ENCODE assay signal across 8 cellular contexts in the genomic region with DNA sequence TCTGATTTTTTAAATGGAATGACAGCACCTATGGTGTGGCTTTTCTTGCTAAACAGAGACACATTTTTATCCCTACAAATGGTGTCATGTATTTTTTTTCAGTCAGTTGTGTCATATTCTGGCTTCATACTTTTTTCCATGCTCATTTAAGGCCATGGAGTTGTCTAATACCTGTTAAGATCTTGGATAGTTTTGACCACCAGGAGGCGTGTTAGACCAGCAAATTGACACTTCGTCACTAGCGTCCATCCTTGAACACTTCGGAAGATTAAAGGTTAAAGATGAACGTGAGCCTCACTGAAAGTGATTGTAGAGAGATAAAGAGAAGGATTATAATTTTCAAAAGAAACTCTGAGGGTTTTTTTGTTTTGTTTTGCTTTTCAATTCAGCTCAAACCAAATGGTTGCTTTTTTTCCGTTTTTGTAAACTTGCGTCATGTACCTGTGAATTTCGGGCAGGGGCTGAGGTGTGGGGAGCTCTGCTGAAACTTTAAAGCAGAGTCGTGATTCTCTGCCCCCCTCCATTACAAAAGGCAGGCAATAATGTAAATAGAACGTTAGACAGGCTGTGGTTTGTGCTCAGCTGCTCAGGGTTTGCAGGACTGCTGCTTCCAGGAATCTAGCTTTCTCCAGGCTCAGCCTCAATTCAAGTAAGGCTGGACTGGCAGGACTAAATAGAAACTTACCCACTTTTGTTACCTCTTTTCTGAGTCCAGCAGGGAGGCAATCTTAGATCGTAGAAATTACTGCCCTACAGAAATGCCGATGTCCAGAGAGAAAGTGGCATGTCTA.
A peak's percentile ranks its signal among the peaks of the same experiment; 100 is the strongest.
DNase-seq lines count a peak whose midpoint lies in the region; ATAC-seq and TF ChIP-seq lines count a peak whose summit lies in the region.

No MANE protein-coding gene starts in this region.

- peak; percentile 74 for TF ChIP-seq CTCF in GM10248 (IDR thresholded peaks at IDR 0.05; ENCODE audit: control extremely low read depth, extremely low read depth, low read depth, missing control alignments)
- TF ChIP-seq CTCF in PC-3 (conservative IDR thresholded peaks at IDR 0.05; ENCODE audit: low read depth, low read length): peak; percentile 97
- peak; percentile 75 for TF ChIP-seq CTCF in liver (IDR thresholded peaks at IDR 0.05; ENCODE audit: low read depth, low read length, missing input control)
- TF ChIP-seq CTCF in transverse colon (IDR thresholded peaks at IDR 0.05): peak; percentile 72 to 89 (median 75)

- H3K27ac ChIP-seq in PC-3 (ENCODE audit: low read length): no peak overlapping the region
- H3K27ac ChIP-seq in liver (ENCODE audit: low read depth in 1 of 2, low read length in 2 of 2): no peak overlapping the region
- no peak overlapping the region for H3K27ac ChIP-seq in transverse colon

- H3K9me3 ChIP-seq in PC-3 (ENCODE audit: low read length) (no peaks in the 10 kb centered on the region), liver (ENCODE audit: control insufficient read depth in 4 of 4, low read length in 3 of 4) (no peaks in the 10 kb centered on the region), transverse colon (no peaks in the 10 kb centered on the region)

- TF ChIP-seq EP300 in transverse colon (IDR thresholded peaks at IDR 0.05; ENCODE audit: low read depth): no peak

- no peak overlapping the region for H3K4me3 ChIP-seq in PC-3 (ENCODE audit: low read length)
- no peak overlapping the region for H3K4me3 ChIP-seq in liver (ENCODE audit: low read depth in 1 of 3, low read length in 3 of 3)
- no peak overlapping the region for H3K4me3 ChIP-seq in transverse colon

- H3K27me3 ChIP-seq in PC-3 (ENCODE audit: low read length) (no peaks in the 10 kb centered on the region), liver (ENCODE audit: control insufficient read depth in 4 of 4, insufficient read depth in 4 of 4, low read length in 3 of 4) (no peaks in the 10 kb centered on the region), transverse colon (peaks cover 3% of the 10 kb centered on the region)

- H2AFZ ChIP-seq in PC-3 (ENCODE audit: low read length): no peak overlapping the region

- TF ChIP-seq POLR2A in transverse colon (IDR thresholded peaks at IDR 0.05): no peak

- in situ Hi-C loops in transverse colon (cut with MboI; ENCODE audit: low pct_ligation_motif_present in 1 of 4, low pct_unique_long_range_greater_than_20kb in 1 of 4, low sequenced_read_pairs in 3 of 4): loop anchor here (5.0 to 25.0 kb wide), 5 partner anchors 246 to 348 kb away; partner anchors contain the start of gene FOXA2 (in 3 of the 4)

- WGBS in liver: 33% methylated on average over 12 of the region's 12 CpGs
- WGBS in transverse colon (ENCODE audit: low coverage in 1 of 2), 2 donors: 20 to 32% methylated on average over 9 to 12 of the region's 12 CpGs

- no peak overlapping the region for H3K9ac ChIP-seq in PC-3 (ENCODE audit: low read length)
- H3K9ac ChIP-seq in liver (ENCODE audit: low read depth in 1 of 2, low read length in 2 of 2): no peak overlapping the region

- H3K36me3 ChIP-seq in PC-3 (ENCODE audit: low read depth, low read length): no peaks in the 10 kb centered on the region
- H3K36me3 ChIP-seq in liver (ENCODE audit: control insufficient read depth in 4 of 4, insufficient read depth in 3 of 4, low read depth in 1 of 4, low read length in 3 of 4): no peaks in the 10 kb centered on the region
- no peaks in the 10 kb centered on the region for H3K36me3 ChIP-seq in transverse colon

- peak; percentile 49 for DNase-seq in AG08395 (ENCODE audit: low spot score)
- DNase-seq in GM10248 (ENCODE audit: extremely low spot score): peak; percentile 37
- DNase-seq in M059J (ENCODE audit: low read depth): peak; percentile 76
- peak; percentile 95 for DNase-seq in PC-3
- DNase-seq in cerebellum (ENCODE audit: low spot score): peak; percentile 26
- peak; percentile 45 for DNase-seq in transverse colon

- TF ChIP-seq RAD21 in liver (IDR thresholded peaks at IDR 0.05): peak; percentile 95 to 98

- H4K20me1 ChIP-seq in PC-3 (ENCODE audit: low read length): no peaks in the 10 kb centered on the region

- H3F3A ChIP-seq in PC-3 (ENCODE audit: low read length, unreplicated experiment): no peaks in the 10 kb centered on the region

- H3K9me2 ChIP-seq in PC-3 (replicated peaks; ENCODE audit: low read length): no peaks in the 10 kb centered on the region

- H3K4me1 ChIP-seq in PC-3 (ENCODE audit: insufficient read depth, low read length) (peaks cover 30% of the 10 kb centered on the region), liver (ENCODE audit: control insufficient read depth in 4 of 4, insufficient read depth in 4 of 4, low read length in 3 of 4) (peaks cover 0 to 4% (median 1%) of the 10 kb centered on the region in 4 donors), transverse colon (peaks cover 0 to 7% (median 0%) of the 10 kb centered on the region in 4 donors)

- CTCF ChIA-PET in GM10248 (lab: Yijun Ruan, JAX) (interaction anchor here (0.7 to 7.0 kb wide), 21 partner anchors 12 to 1000 kb away, joined by 3 to 77 read pairs (median 4); no protein-coding TSS in a partner anchor), PC-3 (lab: Charles Lee) (interaction anchor here (0.6 to 2.2 kb wide), 3 partner anchors 114 to 247 kb away, joined by 3 to 12 read pairs (median 7); no protein-coding TSS in a partner anchor)

- intact Hi-C loops in PC-3 (cut with micrococcal nuclease): loop anchor here (1.0 kb wide), 2 partner anchors 247 to 345 kb away; no protein-coding TSS in a partner anchor
- intact Hi-C loops in transverse colon (cut with DNase I; ENCODE audit: low total_unique reads): loop anchor here (5.0 kb wide), 1 partner anchor 343 kb away; no protein-coding TSS in a partner anchor

- ATAC-seq in PC-3 (peak; percentile 56), GM21390 (IDR thresholded peaks at IDR 0.05; ENCODE audit: unreplicated experiment) (no peak)

- POLR2A ChIA-PET in GM10248 (lab: Yijun Ruan, JAX) (no interaction called here), PC-3 (lab: Charles Lee; ENCODE audit: unreplicated experiment) (interaction anchor here (0.6 kb wide), 1 partner anchor 305 kb away, joined by 7 read pairs; no protein-coding TSS in a partner anchor)

- H3K4me2 ChIP-seq in PC-3 (ENCODE audit: low read length): peak overlapping the region; percentile 14; the same call in 1 of the 2 replicates

- no peaks in the 10 kb centered on the region for H3K79me2 ChIP-seq in PC-3 (ENCODE audit: low read length)

- BruUV-seq in PC-3 (replicated peaks; lab: Mats Ljungman, UMichigan): no TSS peak

TF ChIP-seq in liver, 16 proteins besides CTCF, POLR2A, EP300 and RAD21:
- no peak for TF ChIP-seq NR2F2 (IDR thresholded peaks at IDR 0.05)
- no peak for TF ChIP-seq SP1 (IDR thresholded peaks at IDR 0.05)
- no peak for TF ChIP-seq JUND (IDR thresholded peaks at IDR 0.05)
- TF ChIP-seq HNF4G (IDR thresholded peaks at IDR 0.05): no peak
- TF ChIP-seq HNF4A (conservative IDR thresholded peaks at IDR 0.05): peak in 1 of 2 donors; percentile 9
- no peak for TF ChIP-seq TAF1 (conservative IDR thresholded peaks at IDR 0.05)
- TF ChIP-seq, protein P1, sequence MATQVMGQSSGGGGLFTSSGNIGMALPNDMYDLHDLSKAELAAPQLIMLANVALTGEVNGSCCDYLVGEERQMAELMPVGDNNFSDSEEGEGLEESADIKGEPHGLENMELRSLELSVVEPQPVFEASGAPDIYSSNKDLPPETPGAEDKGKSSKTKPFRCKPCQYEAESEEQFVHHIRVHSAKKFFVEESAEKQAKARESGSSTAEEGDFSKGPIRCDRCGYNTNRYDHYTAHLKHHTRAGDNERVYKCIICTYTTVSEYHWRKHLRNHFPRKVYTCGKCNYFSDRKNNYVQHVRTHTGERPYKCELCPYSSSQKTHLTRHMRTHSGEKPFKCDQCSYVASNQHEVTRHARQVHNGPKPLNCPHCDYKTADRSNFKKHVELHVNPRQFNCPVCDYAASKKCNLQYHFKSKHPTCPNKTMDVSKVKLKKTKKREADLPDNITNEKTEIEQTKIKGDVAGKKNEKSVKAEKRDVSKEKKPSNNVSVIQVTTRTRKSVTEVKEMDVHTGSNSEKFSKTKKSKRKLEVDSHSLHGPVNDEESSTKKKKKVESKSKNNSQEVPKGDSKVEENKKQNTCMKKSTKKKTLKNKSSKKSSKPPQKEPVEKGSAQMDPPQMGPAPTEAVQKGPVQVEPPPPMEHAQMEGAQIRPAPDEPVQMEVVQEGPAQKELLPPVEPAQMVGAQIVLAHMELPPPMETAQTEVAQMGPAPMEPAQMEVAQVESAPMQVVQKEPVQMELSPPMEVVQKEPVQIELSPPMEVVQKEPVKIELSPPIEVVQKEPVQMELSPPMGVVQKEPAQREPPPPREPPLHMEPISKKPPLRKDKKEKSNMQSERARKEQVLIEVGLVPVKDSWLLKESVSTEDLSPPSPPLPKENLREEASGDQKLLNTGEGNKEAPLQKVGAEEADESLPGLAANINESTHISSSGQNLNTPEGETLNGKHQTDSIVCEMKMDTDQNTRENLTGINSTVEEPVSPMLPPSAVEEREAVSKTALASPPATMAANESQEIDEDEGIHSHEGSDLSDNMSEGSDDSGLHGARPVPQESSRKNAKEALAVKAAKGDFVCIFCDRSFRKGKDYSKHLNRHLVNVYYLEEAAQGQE (IDR thresholded peaks at IDR 0.05): no peak
TF ChIP-seq in liver: peak in this region for 1.

Comparison
In these comparisons a context has a peak if more than half of its experiments do, and no peak if none do; other contexts are left out.
1. DNase-seq: peak in every context shown above with its lines; median percentile 95 in PC-3; 76 in M059J; 49 in AG08395; 45 in transverse colon; 37 in GM10248; 26 in cerebellum.